1 cellular context compared by ENCODE assay signal in genomic region chr1:109933856-109934711, GRCh38.
A peak's percentile ranks its signal among the peaks of the same experiment; 100 is the strongest.
TF ChIP-seq lines count a peak whose summit lies in the region.

No MANE protein-coding gene starts in this region.

TF ChIP-seq in endothelial cell of umbilical vein, 7 proteins besides CTCF, POLR2A, EP300 and RAD21:
- TF ChIP-seq FOS (IDR thresholded peaks at IDR 0.05; ENCODE audit: borderline replicate concordance, insufficient read depth, low read length) (peak; percentile 49), MYC (IDR thresholded peaks at IDR 0.05; ENCODE audit: low read depth, low read length) (no peak), JUN (IDR thresholded peaks at IDR 0.05; ENCODE audit: borderline replicate concordance, insufficient read depth, insufficient read length, low read depth) (no peak)
